ENCODE assay signal across 11 cellular contexts in genomic region chr2:152755029-152755428, GRCh38. TPM values are rescaled to one million over a fixed set of nuclear protein-coding genes. Genes with fewer than 3 reads are reported as not detected.
DNase-seq lines count a peak whose midpoint lies in the region; ATAC-seq and TF ChIP-seq lines count a peak whose summit lies in the region.
"Had no signal": no experiment of that assay in that cellular context is flagged by ENCODE, and none has a peak within 500 bp of the region (broad histone marks: within the 10 kb centered on the region; RNA-seq: fewer than 3 reads in every experiment).

No MANE protein-coding gene starts in this region.

- H3K27me3 ChIP-seq in WERI-Rb-1 (ENCODE audit: insufficient read depth, low read depth, severe bottlenecking) = no peaks in the 10 kb centered on the region

- no peak for DNase-seq in AG04449 (ENCODE audit: low read depth, low spot score)
- no peak for DNase-seq in GM10266 (ENCODE audit: extremely low spot score)
- DNase-seq in WERI-Rb-1 = no peak
- DNase-seq in iPS DF 19.7 (ENCODE audit: low read depth, low spot score) = peak; percentile 17
- no peak for DNase-seq in omental fat pad (ENCODE audit: low spot score)
- DNase-seq in NCI-H1092 treated with DMSO at 0.1 percent for 48 hours (lab: John Stamatoyannopoulos, UW) = no peak
- no peak for DNase-seq in activated effector memory CD4-positive, alpha-beta T cell treated with anti-CD3 and anti-CD28 coated beads, Interleukin-2, amount 50 U/mL, for 16 hours
- DNase-seq: activated T-cell treated with anti-CD3 and anti-CD28 coated beads, Interleukin-2, amount 50 U/mL, for 72 hours; mucosa of descending colon; NCI-H1436 treated with DMSO at 0.1 percent for 48 hours had no signal

- H3K36me3 ChIP-seq in WERI-Rb-1 = peaks cover 9% of the 10 kb centered on the region

- POLR2A ChIA-PET in AG04449 (lab: Yijun Ruan, JAX) = no interaction called here

- ATAC-seq in omental fat pad (ENCODE audit: low FRiP score) (no peak), HG03108 (IDR thresholded peaks at IDR 0.05; ENCODE audit: unreplicated experiment) (no peak)
- ATAC-seq: activated T-cell treated with anti-CD3 and anti-CD28 coated beads, Interleukin-2, amount 50 U/mL, for 72 hours; mucosa of descending colon had no signal

- no peak overlapping the region for H3K27ac ChIP-seq in WERI-Rb-1

- CTCF ChIA-PET in AG04449 (lab: Yijun Ruan, JAX) = interaction anchor here (1.1 kb wide), 1 partner anchor 9 kb away, joined by 3 read pairs; no protein-coding TSS in a partner anchor

- H3K4me3 ChIP-seq in AG04449 (ENCODE audit: low read depth, low read length) (no peak overlapping the region), WERI-Rb-1 (ENCODE audit: low read depth, low read length) (no peak overlapping the region)
- H3K4me3 ChIP-seq: mucosa of descending colon had no signal

- no peaks in the 10 kb centered on the region for H3K9me3 ChIP-seq in WERI-Rb-1 (ENCODE audit: severe bottlenecking)
- H3K9me3 ChIP-seq: mucosa of descending colon had no signal

- TF ChIP-seq CTCF in AG04449 (IDR thresholded peaks at IDR 0.05; ENCODE audit: insufficient read depth, low read length, missing control alignments) (peak; percentile 32), GM10266 (IDR thresholded peaks at IDR 0.05; ENCODE audit: control insufficient read depth, insufficient read depth, low read depth, missing control alignments) (peak; percentile 4), WERI-Rb-1 (IDR thresholded peaks at IDR 0.05; ENCODE audit: low read depth, low read length) (peak; percentile 55), omental fat pad (IDR thresholded peaks at IDR 0.05) (no peak)

RNA-seq across cellular contexts. Expression of gene ARL6IP6, which starts 36.6 kb away (rescaled TPM):
- 10 to 100 TPM; 12.6 to 25.9 (median 19.0) TPM for total RNA-seq in omental fat pad

RNA-seq across cellular contexts. Expression of gene PRPF40A, which starts 37.8 kb away (rescaled TPM):
- total RNA-seq in omental fat pad = 100 to 1,000 TPM in 1 of 4 donors, 10 to 100 TPM in 3; 69.0 to 125 (median 81.7) TPM

Comparison
In these comparisons a context has a peak if more than half of its experiments do, and no peak if none do; other contexts are left out.
1. CTCF ChIP-seq: peak in AG04449 (single experiment), GM10266 (single experiment) and WERI-Rb-1 (single experiment); none in omental fat pad (0 of 3).